In genomic region chr18:75477913-75478312, GRCh38 we compare ENCODE assay signal across 13 cellular contexts. TPM values are rescaled to one million over a fixed set of nuclear protein-coding genes. Genes with fewer than 3 reads are reported as not detected.
DNase-seq lines count a peak whose midpoint lies in the region; ATAC-seq, FAIRE-seq and TF ChIP-seq lines count a peak whose summit lies in the region.
"Had no signal": no experiment of that assay in that cellular context is flagged by ENCODE, and none has a peak within 500 bp of the region (broad histone marks: within the 10 kb centered on the region; RNA-seq: fewer than 3 reads in every experiment).

No MANE protein-coding gene starts in this region.

- peak overlapping the region; percentile 21 for H3K4me2 ChIP-seq in Loucy (ENCODE audit: low read depth, low read length, poor library complexity, severe bottlenecking)
- H3K4me2 ChIP-seq: KMS-11, smooth muscle cell had no signal

- H2AFZ ChIP-seq in Loucy (ENCODE audit: low read length): peak overlapping the region; percentile 74

- H3K9me2 ChIP-seq in Loucy (replicated peaks; ENCODE audit: low read depth, low read length): no peaks in the 10 kb centered on the region

- no peak for TF ChIP-seq POLR2A in GM12892 (IDR thresholded peaks at IDR 0.05; ENCODE audit: low read depth, low read length)

- peaks cover 9 to 50% of the 10 kb centered on the region in 2 donors for H3K27me3 Mint-ChIP-seq in natural killer cell (ENCODE audit: low read depth in 2 of 2)
- peaks cover 14% of the 10 kb centered on the region for H3K27me3 Mint-ChIP-seq in activated T-cell treated with anti-CD3 and anti-CD28 coated beads, Interleukin-2, amount 50 U/mL, for 24 hours

- DNase-seq in amniotic epithelial cell (ENCODE audit: low read depth) (peak; percentile 41), lower lobe of right lung (no peak), GM12892 (ENCODE audit: insufficient read length) (no peak), natural killer cell (no peak)
- DNase-seq in activated T-cell treated with anti-CD3 and anti-CD28 coated beads, Interleukin-2, amount 50 U/mL, for 24 hours: no peak
- DNase-seq: activated naive CD8-positive, alpha-beta T cell treated with anti-CD3 and anti-CD28 coated beads, Interleukin-2, amount 50 U/mL, for 24 hours; NCI-H226; nephron progenitor cell had no signal

- TF ChIP-seq CTCF in Loucy (conservative IDR thresholded peaks at IDR 0.05; ENCODE audit: low read length) (no peak), lower lobe of right lung (IDR thresholded peaks at IDR 0.05) (no peak), natural killer cell (IDR thresholded peaks at IDR 0.05) (no peak)

- H3K79me2 ChIP-seq in Loucy (ENCODE audit: insufficient read depth, low read length): no peaks in the 10 kb centered on the region

- H3K36me3 Mint-ChIP-seq in natural killer cell: no peaks in the 10 kb centered on the region
- no peaks in the 10 kb centered on the region for H3K36me3 Mint-ChIP-seq in activated T-cell treated with anti-CD3 and anti-CD28 coated beads, Interleukin-2, amount 50 U/mL, for 24 hours (ENCODE audit: low read depth)

- no peaks in the 10 kb centered on the region for H3K27me3 ChIP-seq in Loucy (ENCODE audit: insufficient read depth, low read length, poor library complexity, severe bottlenecking)
- no peaks in the 10 kb centered on the region for H3K27me3 ChIP-seq in lower lobe of right lung (ENCODE audit: low read depth)

- H3K9ac ChIP-seq in Loucy (ENCODE audit: low read depth, low read length, poor library complexity, severe bottlenecking): no peak overlapping the region
- H3K9ac ChIP-seq: KMS-11 had no signal

- no peaks in the 10 kb centered on the region for H3K9me3 Mint-ChIP-seq in natural killer cell
- peaks cover 2% of the 10 kb centered on the region for H3K9me3 Mint-ChIP-seq in activated T-cell treated with anti-CD3 and anti-CD28 coated beads, Interleukin-2, amount 50 U/mL, for 24 hours
- H3K9me3 Mint-ChIP-seq: activated naive CD8-positive, alpha-beta T cell treated with anti-CD3 and anti-CD28 coated beads, Interleukin-2, amount 50 U/mL, for 24 hours had no signal

- H3K4me3 ChIP-seq in Loucy (ENCODE audit: low read length, poor library complexity, severe bottlenecking) (peak overlapping the region; percentile 47), lower lobe of right lung (no peak overlapping the region)
- H3K4me3 ChIP-seq: smooth muscle cell had no signal

- FAIRE-seq in GM12892 (lab: Jason Lieb, UNC): no peak
- FAIRE-seq: GM18507 had no signal

- no peak overlapping the region for H3K27ac Mint-ChIP-seq in natural killer cell
- no peak overlapping the region for H3K27ac Mint-ChIP-seq in activated T-cell treated with anti-CD3 and anti-CD28 coated beads, Interleukin-2, amount 50 U/mL, for 24 hours
- H3K27ac Mint-ChIP-seq: activated naive CD8-positive, alpha-beta T cell treated with anti-CD3 and anti-CD28 coated beads, Interleukin-2, amount 50 U/mL, for 24 hours; nephron progenitor cell had no signal

- no peaks in the 10 kb centered on the region for H3F3A ChIP-seq in Loucy (ENCODE audit: low read depth)

- H3K4me1 ChIP-seq in Loucy (ENCODE audit: insufficient read depth, low read length, poor library complexity, severe bottlenecking) (no peaks in the 10 kb centered on the region), lower lobe of right lung (no peaks in the 10 kb centered on the region)

- no peaks in the 10 kb centered on the region for H3K36me3 ChIP-seq in Loucy (ENCODE audit: insufficient read depth, low read length)
- no peaks in the 10 kb centered on the region for H3K36me3 ChIP-seq in lower lobe of right lung

- ATAC-seq in GM21619 (IDR thresholded peaks at IDR 0.05; ENCODE audit: unreplicated experiment): peak; percentile 48
- peak; percentile 60 to 65 for ATAC-seq in lower lobe of right lung
- ATAC-seq in natural killer cell: no peak
- ATAC-seq: activated naive CD8-positive, alpha-beta T cell treated with anti-CD3 and anti-CD28 coated beads, Interleukin-2, amount 50 U/mL, for 24 hours had no signal

- no peak overlapping the region for H3K27ac ChIP-seq in lower lobe of right lung
- H3K27ac ChIP-seq: KMS-11 had no signal

- H3K4me1 Mint-ChIP-seq in natural killer cell: no peaks in the 10 kb centered on the region
- no peaks in the 10 kb centered on the region for H3K4me1 Mint-ChIP-seq in activated T-cell treated with anti-CD3 and anti-CD28 coated beads, Interleukin-2, amount 50 U/mL, for 24 hours (ENCODE audit: low read depth)
- H3K4me1 Mint-ChIP-seq: activated naive CD8-positive, alpha-beta T cell treated with anti-CD3 and anti-CD28 coated beads, Interleukin-2, amount 50 U/mL, for 24 hours had no signal

- H3K9me3 ChIP-seq in Loucy (ENCODE audit: insufficient read depth, low read depth, low read length): peaks cover 2% of the 10 kb centered on the region; the same call in 1 of the 2 replicates
- H3K9me3 ChIP-seq in lower lobe of right lung: no peaks in the 10 kb centered on the region

- H4K20me1 ChIP-seq in Loucy (ENCODE audit: insufficient read depth, low read length, poor library complexity, severe bottlenecking): no peaks in the 10 kb centered on the region

- no peak overlapping the region for H3K4me3 Mint-ChIP-seq in natural killer cell
- H3K4me3 Mint-ChIP-seq in activated T-cell treated with anti-CD3 and anti-CD28 coated beads, Interleukin-2, amount 50 U/mL, for 24 hours: no peak overlapping the region
- H3K4me3 Mint-ChIP-seq: activated naive CD8-positive, alpha-beta T cell treated with anti-CD3 and anti-CD28 coated beads, Interleukin-2, amount 50 U/mL, for 24 hours; nephron progenitor cell had no signal

- intact Hi-C loops in lower lobe of right lung (cut with DNase I) (loop anchor here (10.0 kb wide), 1 partner anchor 583 kb away; no protein-coding TSS in a partner anchor), natural killer cell (cut with micrococcal nuclease) (loop anchor here (2.0 to 10.0 kb wide), 3 partner anchors 303 to 825 kb away; no protein-coding TSS in a partner anchor)

RNA-seq across cellular contexts. Expression of gene SMIM21, which starts 50.4 kb away (rescaled TPM):
- total RNA-seq in lower lobe of right lung (not detected), natural killer cell (not detected)
- not detected for polyA plus RNA-seq in GM12892 (2012; ENCODE audit: missing spikeins)
- total RNA-seq: smooth muscle cell had no signal
- polyA plus RNA-seq: smooth muscle cell had no signal

Comparison
In these comparisons a context has a peak if more than half of its experiments do, and no peak if none do; other contexts are left out.
1. ATAC-seq: peak in GM21619 (single experiment) and lower lobe of right lung (2 of 2); none in natural killer cell (0 of 3).